10 cellular contexts compared by ENCODE assay signal in the genomic region with DNA sequence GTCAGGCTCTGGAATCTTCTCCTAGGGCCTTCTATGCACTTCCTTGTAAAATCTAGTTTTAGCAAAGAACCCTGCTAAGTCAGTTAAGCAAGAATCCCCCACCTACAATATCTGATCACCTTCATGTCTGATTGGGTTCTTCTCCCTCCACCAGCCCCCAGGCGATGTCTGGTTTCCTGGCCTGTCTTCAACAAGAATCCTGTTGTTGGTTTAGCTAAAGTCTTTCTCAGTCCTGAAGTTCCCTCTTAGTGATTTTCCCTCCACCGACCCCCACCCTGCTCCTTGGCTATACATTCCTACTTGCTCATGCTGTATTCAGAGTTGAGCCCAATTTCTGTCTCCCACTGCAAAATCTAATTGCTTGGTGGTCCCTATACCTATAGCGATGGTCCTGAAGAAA. TPM values are rescaled to one million over a fixed set of nuclear protein-coding genes. Genes with fewer than 3 reads are reported as not detected.
A peak's percentile ranks its signal among the peaks of the same experiment; 100 is the strongest.
DNase-seq lines count a peak whose midpoint lies in the region; ATAC-seq and TF ChIP-seq lines count a peak whose summit lies in the region.
"Had no signal": no experiment of that assay in that cellular context is flagged by ENCODE, and none has a peak within 500 bp of the region (broad histone marks: within the 10 kb centered on the region; RNA-seq: fewer than 3 reads in every experiment).

No MANE protein-coding gene starts in this region.

- H3K27me3 ChIP-seq in cardiac muscle cell: no peaks in the 10 kb centered on the region
- H3K27me3 ChIP-seq in breast epithelium: no peaks in the 10 kb centered on the region
- no peaks in the 10 kb centered on the region for H3K27me3 ChIP-seq in left lung
- no peaks in the 10 kb centered on the region for H3K27me3 ChIP-seq in thyroid gland

- DNase-seq in cardiac muscle cell (ENCODE audit: low read depth in 1 of 2, low spot score in 1 of 2) (no peak), left ventricle myocardium superior (no peak), breast epithelium (ENCODE audit: low spot score in 2 of 2) (no peak), left lung (no peak), thyroid gland (no peak), ecto neural progenitor cell (ENCODE audit: low spot score) (no peak)
- DNase-seq: Karpas-422 had no signal

- ATAC-seq in left ventricle myocardium superior (no peak), left lung (no peak), GM19397 (IDR thresholded peaks at IDR 0.05; ENCODE audit: unreplicated experiment) (no peak), GM18861 (IDR thresholded peaks at IDR 0.05; ENCODE audit: unreplicated experiment) (no peak)

- H3K9me3 ChIP-seq in cardiac muscle cell (ENCODE audit: low read depth): no peaks in the 10 kb centered on the region
- H3K9me3 ChIP-seq in breast epithelium: peaks cover 2 to 16% of the 10 kb centered on the region in 2 donors
- H3K9me3 ChIP-seq in left lung: peaks cover 0 to 10% of the 10 kb centered on the region in 2 donors
- H3K9me3 ChIP-seq in thyroid gland: no peaks in the 10 kb centered on the region

- 83% methylated on average over 3 of the region's 3 CpGs for WGBS in thyroid gland, 2 donors

- H3K4me3 ChIP-seq in cardiac muscle cell: no peak overlapping the region
- H3K4me3 ChIP-seq in breast epithelium: no peak overlapping the region
- H3K4me3 ChIP-seq in left lung: no peak overlapping the region
- H3K4me3 ChIP-seq in thyroid gland (replicated peaks in 1 of 3): no peak overlapping the region
- H3K4me3 ChIP-seq: GM12878 had no signal

- TF ChIP-seq CTCF in cardiac muscle cell (IDR thresholded peaks at IDR 0.05; ENCODE audit: low read depth, low read length): no peak
- no peak for TF ChIP-seq CTCF in breast epithelium (IDR thresholded peaks at IDR 0.05)
- TF ChIP-seq CTCF in left lung (IDR thresholded peaks at IDR 0.05): no peak
- TF ChIP-seq CTCF in thyroid gland (IDR thresholded peaks at IDR 0.05): no peak

- TF ChIP-seq POLR2A in breast epithelium (IDR thresholded peaks at IDR 0.05): no peak
- no peak for TF ChIP-seq POLR2A in thyroid gland (IDR thresholded peaks at IDR 0.05)

- H3K36me3 ChIP-seq in cardiac muscle cell: no peaks in the 10 kb centered on the region
- H3K36me3 ChIP-seq in breast epithelium: no peaks in the 10 kb centered on the region
- no peaks in the 10 kb centered on the region for H3K36me3 ChIP-seq in left lung
- no peaks in the 10 kb centered on the region for H3K36me3 ChIP-seq in thyroid gland

- no peaks in the 10 kb centered on the region for H3K4me1 ChIP-seq in cardiac muscle cell (ENCODE audit: low read depth)
- no peaks in the 10 kb centered on the region for H3K4me1 ChIP-seq in breast epithelium
- H3K4me1 ChIP-seq in left lung: peaks cover 6 to 20% of the 10 kb centered on the region in 2 donors
- peaks cover 10 to 26% of the 10 kb centered on the region in 2 donors for H3K4me1 ChIP-seq in thyroid gland

- H3K27ac ChIP-seq in cardiac muscle cell (peak overlapping the region; percentile 2), breast epithelium (peak overlapping the region; percentile 3 to 74), left lung (peak overlapping the region; percentile 30 to 34), thyroid gland (peak overlapping the region; percentile 1 to 61 (median 2))

- intact Hi-C loops in left ventricle myocardium superior (cut with micrococcal nuclease): loop anchor here (2.0 kb wide), 1 partner anchor 35 kb away; the partner anchor contains the start of gene SLC46A3
- intact Hi-C loops in breast epithelium (cut with DNase I; ENCODE audit: low total_unique reads): no loop called here
- intact Hi-C loops in left lung (cut with DNase I): no loop called here
- intact Hi-C loops in thyroid gland (cut with DNase I): no loop called here

RNA-seq across cellular contexts. Expression of gene SLC46A3, which starts 35.2 kb away (rescaled TPM):
- total RNA-seq in cardiac muscle cell: 11.6 and 12.6 TPM in 2 replicates
- polyA plus RNA-seq in cardiac muscle cell: 9.8 and 10.3 TPM in 2 replicates
- 18.1 TPM for total RNA-seq in left ventricle myocardium superior
- 10 to 100 TPM; 17.1 to 29.7 (median 25.6) TPM for total RNA-seq in breast epithelium
- 10 to 100 TPM; 11.7 to 14.5 TPM for total RNA-seq in left lung
- 10 to 100 TPM; 16.4 to 28.7 (median 26.8) TPM for total RNA-seq in thyroid gland
